Comparison of ENCODE assay signal across 8 cellular contexts in the genomic region with DNA sequence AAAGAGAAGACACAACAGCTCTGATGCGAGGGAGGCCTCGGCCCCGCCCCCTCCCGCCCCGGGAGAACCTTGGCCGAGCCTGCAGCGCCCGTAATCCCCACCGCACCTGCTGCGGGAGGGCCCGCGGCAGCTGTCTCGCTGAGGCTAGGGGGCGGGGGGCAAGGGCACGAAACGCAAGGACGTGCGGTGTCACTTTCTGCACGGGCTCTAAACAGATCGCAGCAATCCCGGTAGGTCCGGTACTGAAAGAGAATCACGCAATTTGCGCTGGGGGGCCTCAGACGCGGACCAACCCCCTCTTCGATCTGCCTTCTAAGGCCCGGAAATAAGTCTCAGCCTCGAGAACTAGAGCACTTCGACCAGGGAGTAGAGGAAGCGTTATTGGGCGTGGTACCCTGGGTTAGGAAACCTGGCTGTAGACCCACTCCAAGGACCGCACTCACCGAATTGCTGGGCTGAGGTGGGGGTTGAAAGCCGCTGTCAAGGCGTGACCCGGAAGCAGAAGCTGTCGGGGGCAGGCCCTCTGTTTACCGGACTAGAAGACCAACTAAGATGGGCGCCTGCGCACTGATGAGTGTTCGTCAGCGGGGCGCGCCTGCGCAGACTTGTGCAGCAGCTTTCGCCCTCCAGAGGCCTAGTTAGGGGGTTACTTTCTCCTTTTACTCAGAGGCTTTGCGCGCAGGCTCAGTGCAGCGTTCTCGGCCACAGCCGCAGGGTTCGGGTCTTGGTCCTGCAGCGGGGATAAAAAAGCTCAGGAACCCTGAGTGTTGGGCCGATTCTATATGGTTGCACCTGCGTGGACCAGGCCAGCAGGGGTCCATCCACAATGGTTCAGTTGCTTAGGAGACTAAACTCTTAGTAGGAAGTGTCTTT.
DNase-seq lines count a peak whose midpoint lies in the region; ATAC-seq and TF ChIP-seq lines count a peak whose summit lies in the region.

A gene with protein sequence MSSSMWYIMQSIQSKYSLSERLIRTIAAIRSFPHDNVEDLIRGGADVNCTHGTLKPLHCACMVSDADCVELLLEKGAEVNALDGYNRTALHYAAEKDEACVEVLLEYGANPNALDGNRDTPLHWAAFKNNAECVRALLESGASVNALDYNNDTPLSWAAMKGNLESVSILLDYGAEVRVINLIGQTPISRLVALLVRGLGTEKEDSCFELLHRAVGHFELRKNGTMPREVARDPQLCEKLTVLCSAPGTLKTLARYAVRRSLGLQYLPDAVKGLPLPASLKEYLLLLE (minus strand): TSS at position 500 of the 873 bp plus-strand sequence. CDS start 4,019 bp downstream, outside the sequence.

- no peaks in the 10 kb centered on the region for H3K9me3 Mint-ChIP-seq in nephron progenitor cell
- no peaks in the 10 kb centered on the region for H3K9me3 Mint-ChIP-seq in stimulated activated naive CD8-positive, alpha-beta T cell treated with anti-CD3 and anti-CD28 coated beads, Interleukin-15, amount 100 ng/mL, for 72 hours

- H3K4me1 Mint-ChIP-seq in nephron progenitor cell: peaks cover 21% of the 10 kb centered on the region
- H3K4me1 Mint-ChIP-seq in stimulated activated naive CD8-positive, alpha-beta T cell treated with anti-CD3 and anti-CD28 coated beads, Interleukin-15, amount 100 ng/mL, for 72 hours: peaks cover 63% of the 10 kb centered on the region

- H3K4me3 ChIP-seq in MM.1S (ENCODE audit: low read length): peak within 1 kb of the TSS; percentile 96

- H2AFZ ChIP-seq in MM.1S (ENCODE audit: low read length): peak within 1 kb of the TSS; percentile 89

- H3K36me3 ChIP-seq in MM.1S (replicated peaks; ENCODE audit: insufficient read depth, low read length): no peaks in the 10 kb centered on the region

- H3K4me3 Mint-ChIP-seq in nephron progenitor cell: peak within 1 kb of the TSS; percentile 92
- peak within 1 kb of the TSS; percentile 93 for H3K4me3 Mint-ChIP-seq in stimulated activated naive CD8-positive, alpha-beta T cell treated with anti-CD3 and anti-CD28 coated beads, Interleukin-15, amount 100 ng/mL, for 72 hours

- peak within 1 kb of the TSS; percentile 89 for H3K27ac Mint-ChIP-seq in nephron progenitor cell
- H3K27ac Mint-ChIP-seq in stimulated activated naive CD8-positive, alpha-beta T cell treated with anti-CD3 and anti-CD28 coated beads, Interleukin-15, amount 100 ng/mL, for 72 hours: peak within 1 kb of the TSS; percentile 92 to 98

- no peaks in the 10 kb centered on the region for H4K20me1 ChIP-seq in MM.1S (ENCODE audit: insufficient read depth, low read length)

- H3K27ac ChIP-seq in MM.1S (ENCODE audit: low read length): peak within 1 kb of the TSS; percentile 69

- TF ChIP-seq CTCF in MM.1S (IDR thresholded peaks at IDR 0.05; ENCODE audit: low read length) (peak; percentile 49), nephron progenitor cell (IDR thresholded peaks at IDR 0.05) (peak; percentile 32)

- H3F3A ChIP-seq in MM.1S (ENCODE audit: insufficient read depth, low read length): no peaks in the 10 kb centered on the region

- peaks cover 33% of the 10 kb centered on the region for H3K79me2 ChIP-seq in MM.1S (ENCODE audit: low read length)

- no peaks in the 10 kb centered on the region for H3K9me2 ChIP-seq in MM.1S (replicated peaks; ENCODE audit: insufficient read depth, low read length)

- peak; percentile 95 for ATAC-seq in stimulated activated naive CD8-positive, alpha-beta T cell treated with anti-CD3 and anti-CD28 coated beads, Interleukin-15, amount 100 ng/mL, for 72 hours

- peaks cover 5% of the 10 kb centered on the region for H3K36me3 Mint-ChIP-seq in nephron progenitor cell (ENCODE audit: low read depth)

- H3K9me3 ChIP-seq in MM.1S (replicated peaks; ENCODE audit: insufficient read depth, low read length): no peaks in the 10 kb centered on the region

- DNase-seq in GF-D8 (lab: John Stamatoyannopoulos, UW): peak; percentile 95
- peak; percentile 98 for DNase-seq in HCEC 1CT
- peak; percentile 99 for DNase-seq in MM.1S
- peak; percentile 96 for DNase-seq in SIG-M5 (lab: John Stamatoyannopoulos, UW)
- peak; percentile 97 for DNase-seq in activated gamma-delta T cell (lab: John Stamatoyannopoulos, UW)
- peak; percentile 98 for DNase-seq in fibroblast of the conjunctiva (ENCODE audit: low read depth)
- DNase-seq in nephron progenitor cell: peak; percentile 99
- peak; percentile 98 to 99 for DNase-seq in stimulated activated naive CD8-positive, alpha-beta T cell treated with anti-CD3 and anti-CD28 coated beads, Interleukin-15, amount 100 ng/mL, for 72 hours

- peaks cover 12% of the 10 kb centered on the region for H3K27me3 Mint-ChIP-seq in nephron progenitor cell (ENCODE audit: low read depth, poor library complexity)
- no peaks in the 10 kb centered on the region for H3K27me3 Mint-ChIP-seq in stimulated activated naive CD8-positive, alpha-beta T cell treated with anti-CD3 and anti-CD28 coated beads, Interleukin-15, amount 100 ng/mL, for 72 hours

- H3K4me1 ChIP-seq in MM.1S (ENCODE audit: low read length): peaks cover 5% of the 10 kb centered on the region

- no peaks in the 10 kb centered on the region for H3K27me3 ChIP-seq in MM.1S (replicated peaks; ENCODE audit: insufficient read depth, low read length)

- H3K9ac ChIP-seq in MM.1S (ENCODE audit: low read length): peak within 1 kb of the TSS; percentile 75

- H3K4me2 ChIP-seq in MM.1S (ENCODE audit: low read depth, low read length): peak within 1 kb of the TSS; percentile 70

Comparison
In these comparisons a context has a peak if more than half of its experiments do, and no peak if none do; other contexts are left out.
1. Peak in every context shown above with its lines: DNase-seq, ATAC-seq, H3K4me3 ChIP-seq and H3K27ac ChIP-seq.